17 cellular contexts compared by ENCODE assay signal in the genomic region with DNA sequence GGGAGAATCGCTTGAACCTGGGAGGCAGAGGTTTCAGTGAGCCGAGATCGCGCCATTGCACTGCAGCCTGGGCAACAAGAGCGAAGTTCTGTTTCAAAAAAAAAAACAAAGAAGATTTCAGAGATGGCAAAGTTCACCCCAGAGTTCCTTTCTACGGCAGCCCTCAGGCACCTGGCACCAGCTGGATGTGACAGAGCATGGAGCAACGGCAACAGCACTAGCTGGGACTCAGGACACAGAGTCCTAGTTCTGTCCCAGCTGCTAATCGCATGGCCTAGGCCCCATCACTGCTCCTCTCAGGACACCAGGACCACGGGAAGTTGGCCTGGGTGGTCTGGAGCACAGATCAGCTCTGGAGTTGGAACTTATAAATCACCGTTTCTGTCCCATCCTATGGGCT. TPM values are rescaled to one million over a fixed set of nuclear protein-coding genes. Genes with fewer than 3 reads are reported as not detected.
DNase-seq lines count a peak whose midpoint lies in the region; ATAC-seq and TF ChIP-seq lines count a peak whose summit lies in the region.
"Had no signal": no experiment of that assay in that cellular context is flagged by ENCODE, and none has a peak within 500 bp of the region (broad histone marks: within the 10 kb centered on the region; RNA-seq: fewer than 3 reads in every experiment).

No MANE protein-coding gene starts in this region.

- H3K4me1 ChIP-seq in left ventricle myocardium inferior (no peaks in the 10 kb centered on the region), neuronal stem cell (ENCODE audit: control insufficient read depth in 2 of 2, insufficient read depth in 1 of 2, low read depth in 1 of 2, low read length in 2 of 2) (peaks cover 0 to 2% of the 10 kb centered on the region in 2 donors), upper lobe of right lung (no peaks in the 10 kb centered on the region)

- no peaks in the 10 kb centered on the region for H3K79me1 ChIP-seq in neuronal stem cell (ENCODE audit: low read depth, low read length)

- peak overlapping the region; percentile 65 for H3K9ac ChIP-seq in neuronal stem cell (ENCODE audit: low read depth, low read length, poor library complexity)

- H3K14ac ChIP-seq in neuronal stem cell (ENCODE audit: low read length), result no peak overlapping the region

- no peak overlapping the region for H4K91ac ChIP-seq in neuronal stem cell (ENCODE audit: low read depth, low read length, poor library complexity)

- no peak overlapping the region for H2BK120ac ChIP-seq in neuronal stem cell (ENCODE audit: low read depth, low read length)

- H4K8ac ChIP-seq in neuronal stem cell (ENCODE audit: low read depth, low read length), result no peak overlapping the region

- H2AFZ ChIP-seq in neuronal stem cell (ENCODE audit: low read length), result no peak overlapping the region
- H2AFZ ChIP-seq: GM23338 had no signal

- H3K36me3 ChIP-seq in left ventricle myocardium inferior (no peaks in the 10 kb centered on the region), neuronal stem cell (replicated peaks in 1 of 2; ENCODE audit: control insufficient read depth in 2 of 2, insufficient read depth in 2 of 2, low read length in 2 of 2) (no peaks in the 10 kb centered on the region), upper lobe of right lung (no peaks in the 10 kb centered on the region)

- TF ChIP-seq CTCF in left ventricle myocardium inferior (IDR thresholded peaks at IDR 0.05; ENCODE audit: borderline replicate concordance) (no peak), upper lobe of right lung (IDR thresholded peaks at IDR 0.05) (no peak)

- no peak overlapping the region for H3K4ac ChIP-seq in neuronal stem cell (ENCODE audit: low read length)

- H3K27ac ChIP-seq in left ventricle myocardium inferior (replicated peaks), result no peak overlapping the region
- H3K27ac ChIP-seq in neuronal stem cell (replicated peaks; ENCODE audit: low read length), result no peak overlapping the region
- H3K27ac ChIP-seq in upper lobe of right lung, result peak overlapping the region; percentile 51

- no peak overlapping the region for H2BK15ac ChIP-seq in neuronal stem cell (ENCODE audit: low read length)

- H3K4me2 ChIP-seq in neuronal stem cell (ENCODE audit: insufficient read depth, low read length, poor library complexity, severe bottlenecking), result no peak overlapping the region
- H3K4me2 ChIP-seq: A549, GM23338 had no signal

- DNase-seq in Right ventricle myocardium superior, result peak; percentile 14
- DNase-seq in left ventricle myocardium inferior, result no peak
- no peak for DNase-seq in neuronal stem cell (ENCODE audit: low spot score)
- DNase-seq in upper lobe of right lung, result no peak
- no peak for DNase-seq in NCI-H2029 (lab: John Stamatoyannopoulos, UW)
- DNase-seq: AML-193; CD4-positive, alpha-beta memory T cell; DMS153; DMS79; GDM1; HCEC 1CT had no signal

- no peaks in the 10 kb centered on the region for H3K27me3 ChIP-seq in left ventricle myocardium inferior (ENCODE audit: low read depth)
- peaks cover 0 to 52% (median 0%) of the 10 kb centered on the region in 3 experiments for H3K27me3 ChIP-seq in neuronal stem cell (ENCODE audit: control insufficient read depth in 3 of 3, insufficient read depth in 3 of 3, low read depth in 1 of 3, low read length in 3 of 3)
- H3K27me3 ChIP-seq in upper lobe of right lung, result no peaks in the 10 kb centered on the region

- intact Hi-C loops in Right ventricle myocardium superior (cut with DNase I) (no loop called here), left ventricle myocardium inferior (cut with micrococcal nuclease) (no loop called here), upper lobe of right lung (cut with DNase I) (no loop called here)

- H3K4me3 ChIP-seq in left ventricle myocardium inferior, result no peak overlapping the region
- no peak overlapping the region for H3K4me3 ChIP-seq in neuronal stem cell (ENCODE audit: low read length in 2 of 2)
- H3K4me3 ChIP-seq in upper lobe of right lung, result peak overlapping the region; percentile 25
- H3K4me3 ChIP-seq: A549, GM23338 had no signal

- no CpG with 5 or more reads among the region's 10 CpGs for WGBS in neuronal stem cell (ENCODE audit: extremely low coverage in 2 of 2, insufficient read length in 2 of 2, insufficient replicate concordance in 1 of 2), 2 donors

- no peak overlapping the region for H3K18ac ChIP-seq in neuronal stem cell (ENCODE audit: low read length)

- H2BK5ac ChIP-seq in neuronal stem cell (ENCODE audit: low read length), result no peak overlapping the region

- ATAC-seq in Right ventricle myocardium superior (ENCODE audit: poor library complexity), result no peak
- ATAC-seq in upper lobe of right lung, result no peak
- ATAC-seq in HG02840 (IDR thresholded peaks at IDR 0.05; ENCODE audit: low FRiP score, unreplicated experiment), result no peak
- ATAC-seq: A549, GM23338 had no signal

- H3K9me3 ChIP-seq in left ventricle myocardium inferior (replicated peaks), result no peaks in the 10 kb centered on the region
- peaks cover 0 to 2% of the 10 kb centered on the region in 2 donors for H3K9me3 ChIP-seq in neuronal stem cell (replicated peaks in 1 of 2; ENCODE audit: control insufficient read depth in 2 of 2, insufficient read depth in 1 of 2, low read depth in 1 of 2, low read length in 2 of 2)
- no peaks in the 10 kb centered on the region for H3K9me3 ChIP-seq in upper lobe of right lung
- H3K9me3 ChIP-seq: A549 had no signal

- H2AK5ac ChIP-seq in neuronal stem cell (ENCODE audit: low read depth, low read length), result no peak overlapping the region

- peak overlapping the region; percentile 62 for H3K23ac ChIP-seq in neuronal stem cell (ENCODE audit: low read depth, low read length, poor library complexity)

- H2BK12ac ChIP-seq in neuronal stem cell (ENCODE audit: low read length), result no peak overlapping the region

RNA-seq across cellular contexts. Expression of a gene that starts 1.1 kb away (rescaled TPM):
- total RNA-seq in Right ventricle myocardium superior (not detected), left ventricle myocardium inferior (not detected), upper lobe of right lung (1,050 TPM)
- polyA plus RNA-seq in neuronal stem cell (2013, experiment 1 of 2), result 0.03 TPM
- 0.07 TPM for polyA plus RNA-seq in neuronal stem cell (2013, experiment 2 of 2)
- total RNA-seq: CD4-positive, alpha-beta memory T cell; Daoy; GM23338 had no signal
- polyA plus RNA-seq: A549; BJ; CD14-positive monocyte; CD4-positive, alpha-beta memory T cell; GM23338 had no signal

RNA-seq across cellular contexts. Expression of a gene that starts 10.7 kb away (rescaled TPM):
- total RNA-seq in Right ventricle myocardium superior (40.7 TPM), left ventricle myocardium inferior (39.9 TPM), upper lobe of right lung (40.3 TPM)
- polyA plus RNA-seq in neuronal stem cell (2013, experiment 1 of 2), result 1.1 TPM
- 1.1 TPM for polyA plus RNA-seq in neuronal stem cell (2013, experiment 2 of 2)

RNA-seq across cellular contexts. Expression of a gene that starts 33.6 kb away (rescaled TPM):
- total RNA-seq in Right ventricle myocardium superior, result 4.8 TPM
- total RNA-seq in left ventricle myocardium inferior, result 5.3 TPM
- polyA plus RNA-seq in neuronal stem cell (2013, experiment 1 of 2), result 8.3 TPM
- polyA plus RNA-seq in neuronal stem cell (2013, experiment 2 of 2), result 8.2 TPM
- total RNA-seq in upper lobe of right lung, result 8.5 TPM

RNA-seq across cellular contexts. Expression of a gene that starts 34.5 kb away (rescaled TPM):
- 4.0 TPM for total RNA-seq in Right ventricle myocardium superior
- total RNA-seq in left ventricle myocardium inferior, result 0.88 TPM
- polyA plus RNA-seq in neuronal stem cell (2013, experiment 1 of 2), result 0.59 TPM
- 1.0 TPM for polyA plus RNA-seq in neuronal stem cell (2013, experiment 2 of 2)
- total RNA-seq in upper lobe of right lung, result 14.2 TPM
- total RNA-seq: CD4-positive, alpha-beta memory T cell; Daoy had no signal
- polyA plus RNA-seq: CD14-positive monocyte; CD4-positive, alpha-beta memory T cell had no signal

RNA-seq across cellular contexts. Expression of a gene that starts 41.4 kb away (rescaled TPM):
- 218 TPM for total RNA-seq in Right ventricle myocardium superior
- 177 TPM for total RNA-seq in left ventricle myocardium inferior
- 238 TPM for polyA plus RNA-seq in neuronal stem cell (2013, experiment 1 of 2)
- 259 TPM for polyA plus RNA-seq in neuronal stem cell (2013, experiment 2 of 2)
- 138 TPM for total RNA-seq in upper lobe of right lung

Comparison
In these comparisons a context has a peak if more than half of its experiments do, and no peak if none do; other contexts are left out.
1. RNA of a gene that starts 1.1 kb away (total RNA-seq): 1,050 TPM in upper lobe of right lung (single experiment); not detected in left ventricle myocardium inferior (single experiment) and not detected in Right ventricle myocardium superior (single experiment); every median in the first group is over 100 times any median in the second.